8 cellular contexts compared by ENCODE assay signal in the genomic region with DNA sequence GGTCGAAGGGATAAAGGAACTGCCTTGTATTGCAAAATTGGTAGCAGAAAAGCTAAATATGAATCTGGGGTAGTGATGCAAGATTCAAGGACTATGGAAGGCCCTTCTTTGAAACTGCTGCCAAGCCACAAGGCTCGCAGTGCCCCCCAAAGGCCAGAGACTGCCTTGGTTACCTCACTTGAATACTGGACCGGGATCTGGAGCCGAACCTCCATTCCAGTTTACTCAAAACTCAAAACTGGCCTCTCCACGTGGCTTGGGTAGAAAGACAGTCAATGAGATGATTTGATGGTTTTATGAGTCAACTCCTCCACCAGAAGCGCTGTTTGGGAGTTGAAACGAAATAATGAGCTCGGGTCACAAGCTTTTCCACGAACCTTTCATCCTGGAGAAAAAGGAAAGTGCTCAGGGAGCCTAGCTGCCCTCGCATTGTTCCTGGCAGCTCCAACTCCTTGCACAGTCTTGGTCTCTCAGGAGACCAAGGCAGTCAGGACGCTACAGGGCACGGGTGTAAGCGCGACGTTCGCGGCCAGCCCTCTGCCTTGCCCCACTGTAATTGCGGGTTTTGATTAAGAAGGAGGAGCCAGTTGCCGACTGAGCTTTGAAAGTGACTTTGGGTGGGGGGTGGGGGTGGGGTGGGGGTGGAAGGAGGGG. TPM values are rescaled to one million over a fixed set of nuclear protein-coding genes. Genes with fewer than 3 reads are reported as not detected.
DNase-seq lines count a peak whose midpoint lies in the region; TF ChIP-seq lines count a peak whose summit lies in the region.

No MANE protein-coding gene starts in this region.

- peaks cover 74% of the 10 kb centered on the region for H3K27me3 Mint-ChIP-seq in osteocyte (ENCODE audit: unreplicated experiment)

- H3K27me3 ChIP-seq in GM06990 (replicated peaks; ENCODE audit: control insufficient read depth, insufficient read depth, low read length) (no peaks in the 10 kb centered on the region), H7 (ENCODE audit: control insufficient read depth, insufficient read depth, low read length) (peaks cover 48% of the 10 kb centered on the region)

- no peaks in the 10 kb centered on the region for H3K36me3 Mint-ChIP-seq in osteocyte (ENCODE audit: unreplicated experiment)

- no peak for DNase-seq in GM06990 (ENCODE audit: extremely low read depth, insufficient read length)
- DNase-seq in H7, result peak; percentile 23
- peak; percentile 53 for DNase-seq in NCI-H345 (lab: John Stamatoyannopoulos, UW)
- peak; percentile 44 for DNase-seq in activated T-cell treated with anti-CD3 and anti-CD28 coated beads for 48 hours (ENCODE audit: low read depth)
- DNase-seq in germinal center (ENCODE audit: low spot score), result peak; percentile 12
- DNase-seq in osteocyte (ENCODE audit: extremely low spot score, unreplicated experiment), result no peak
- no peak for DNase-seq in dedifferentiated amniotic fluid mesenchymal stem cell (ENCODE audit: extremely low spot score)
- no peak for DNase-seq in effector CD8-positive, alpha-beta T cell (lab: John Stamatoyannopoulos, UW)

- peaks cover 25% of the 10 kb centered on the region for H3K4me1 Mint-ChIP-seq in osteocyte (ENCODE audit: unreplicated experiment)

- peak overlapping the region; percentile 71 for H3K4me3 Mint-ChIP-seq in osteocyte (ENCODE audit: unreplicated experiment)

- no peaks in the 10 kb centered on the region for H3K9me3 Mint-ChIP-seq in osteocyte (ENCODE audit: unreplicated experiment)

- no peak overlapping the region for H3K27ac Mint-ChIP-seq in osteocyte (ENCODE audit: unreplicated experiment)

- H3K4me3 ChIP-seq in GM06990 (replicated peaks; ENCODE audit: low read depth, low read length) (peak overlapping the region; percentile 78), H7 (ENCODE audit: insufficient read depth, low read depth, low read length) (peak overlapping the region; percentile 65)

- H3K36me3 ChIP-seq in GM06990 (ENCODE audit: control insufficient read depth, insufficient read depth, low read length), result no peaks in the 10 kb centered on the region
- no peaks in the 10 kb centered on the region for H3K36me3 ChIP-seq in H7 (replicated peaks; ENCODE audit: control insufficient read depth, insufficient read depth, low read length)

- peak; percentile 62 for TF ChIP-seq CTCF in GM06990 (IDR thresholded peaks at IDR 0.05; ENCODE audit: insufficient read depth, low read length, poor library complexity, severe bottlenecking)
- no peak for TF ChIP-seq CTCF in osteocyte (IDR thresholded peaks at IDR 0.05)

RNA-seq across cellular contexts. Expression of gene ST8SIA4, which starts 2.8 kb away (rescaled TPM):
- total RNA-seq in H7 (2014; rRNA removed; shearing (Covaris generic)), result 1.00 and 2.5 TPM in 2 replicates
- not detected in 2 replicates for total RNA-seq in osteocyte

Comparison
In these comparisons a context has a peak if more than half of its experiments do, and no peak if none do; other contexts are left out.
1. DNase-seq: peak in H7 (single experiment), NCI-H345 (single experiment), activated T-cell treated with anti-CD3 and anti-CD28 coated beads for 48 hours (single experiment) and germinal center (single experiment); none in GM06990 (single experiment), osteocyte (single experiment), dedifferentiated amniotic fluid mesenchymal stem cell (single experiment) and effector CD8-positive, alpha-beta T cell (single experiment).